In the genomic region with DNA sequence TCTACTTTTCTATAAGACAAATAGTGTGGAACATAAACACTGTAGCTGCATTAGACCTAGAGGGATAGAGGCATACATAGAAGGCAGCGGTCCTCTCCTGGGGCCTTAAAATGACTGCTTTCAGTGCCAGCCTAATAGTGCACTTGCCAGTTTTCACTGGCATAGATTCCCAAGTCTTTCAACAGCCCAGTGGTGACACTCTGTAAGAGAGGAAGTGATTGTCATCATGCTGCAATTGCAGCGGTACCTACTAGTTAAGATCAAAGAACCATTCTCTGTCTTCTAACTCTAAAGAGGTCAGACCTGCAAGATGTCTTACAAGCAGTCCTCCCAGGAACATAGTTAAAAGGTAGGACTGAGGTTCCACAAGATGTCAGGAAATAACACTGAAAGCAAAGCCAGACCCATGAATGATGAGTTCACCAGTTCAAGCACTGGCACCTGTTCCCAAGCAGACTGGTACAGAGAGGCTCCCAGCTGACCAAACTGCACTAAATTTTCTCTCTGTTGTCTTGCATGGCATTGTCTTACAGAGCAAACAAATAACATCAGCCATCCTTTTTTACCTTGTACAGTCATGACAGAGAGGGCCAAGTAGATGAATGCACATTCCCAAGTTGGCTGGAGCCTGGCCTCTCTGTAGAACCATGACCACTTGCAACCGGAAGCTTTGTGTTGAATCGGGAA, we compare ENCODE assay signal across 17 cellular contexts.
"Had no signal": no experiment of that assay in that cellular context is flagged by ENCODE, and none has a peak within 500 bp of the region (broad histone marks: within the 10 kb centered on the region; RNA-seq: fewer than 3 reads in every experiment).

No MANE protein-coding gene starts in this region.

- H3K4me1 ChIP-seq: foreskin keratinocyte, pancreas had no signal

- ATAC-seq: activated T-helper 17 cell treated with anti-CD3 and anti-CD28 coated beads, Interleukin-2, amount 50 U/mL, for 72 hours; foreskin keratinocyte; pancreas; stimulated activated effector memory CD8-positive, alpha-beta T cell treated with anti-CD3 and anti-CD28 coated beads, Interleukin-12 subunit alpha, Interleukin-12 subunit beta, amount 100 ng/mL, for 72 hours had no signal

- DNase-seq: activated CD4-positive, alpha-beta T cell treated with anti-CD3 and anti-CD28 coated beads for 1 hour; activated CD4-positive, alpha-beta T cell treated with anti-CD3 and anti-CD28 coated beads, Interleukin-2, amount 50 U/mL, for 4 hours; activated naive CD4-positive, alpha-beta T cell treated with Interleukin-2 at 50 U/mL for 16 hours; anterior cingulate cortex; brain microvascular endothelial cell; cerebellar nuclear complex; effector memory CD4-positive, alpha-beta T cell; foreskin keratinocyte; glutamatergic neuron; kidney glomerular epithelial cell; pancreas; stimulated activated CD4-positive, alpha-beta T cell treated with anti-CD3 and anti-CD28 coated beads, Interleukin-12 subunit alpha, Interleukin-12 subunit beta, amount 100 ng/mL, for 4 hours; stimulated activated CD4-positive, alpha-beta T cell treated with anti-CD3 and anti-CD28 coated beads, Interleukin-2, amount 100 ng/mL, for 24 hours had no signal

- H3K27me3 ChIP-seq: brain microvascular endothelial cell, foreskin keratinocyte, pancreas had no signal

- FAIRE-seq: pancreas had no signal

- H3K9me3 ChIP-seq: pancreas, thoracic aorta had no signal

- H3K36me3 ChIP-seq: brain microvascular endothelial cell, pancreas, thoracic aorta had no signal

- H3K4me3 ChIP-seq: lung, pancreas, thoracic aorta had no signal
